ENCODE assay signal across 9 cellular contexts in the genomic region with DNA sequence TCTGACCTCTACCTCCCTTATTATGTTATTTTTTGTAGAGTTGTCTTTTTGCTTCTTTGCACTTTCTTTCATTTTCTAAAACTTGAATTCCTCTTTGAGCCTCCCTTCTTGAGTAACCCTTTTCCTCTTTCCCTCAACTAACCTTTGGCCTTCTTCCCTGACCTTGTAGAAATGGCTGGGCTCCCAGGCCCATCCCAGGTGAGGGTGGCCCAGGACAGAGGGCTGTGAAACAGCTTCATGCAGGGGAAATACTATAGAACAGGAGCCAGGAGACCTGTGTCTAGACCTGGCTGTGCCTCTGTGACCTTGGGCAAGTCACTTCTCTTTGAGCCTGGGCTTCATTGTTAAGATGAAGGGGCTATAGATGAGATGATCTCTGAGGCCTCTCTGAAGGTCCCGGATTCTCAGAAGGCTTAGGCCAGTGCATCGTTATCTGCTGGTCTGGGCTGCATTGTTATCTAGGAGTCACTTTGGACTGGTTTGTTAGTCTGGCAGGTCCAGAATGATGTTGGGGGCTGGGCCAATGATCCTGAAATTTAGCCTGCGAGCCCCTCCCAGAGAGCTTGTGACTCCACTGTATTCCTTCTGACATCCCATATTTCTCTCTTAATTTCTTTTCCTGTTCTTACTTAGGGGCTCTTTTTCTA. TPM values are rescaled to one million over a fixed set of nuclear protein-coding genes. Genes with fewer than 3 reads are reported as not detected.
DNase-seq lines count a peak whose midpoint lies in the region; ATAC-seq and TF ChIP-seq lines count a peak whose summit lies in the region.
"Had no signal": no experiment of that assay in that cellular context is flagged by ENCODE, and none has a peak within 500 bp of the region (broad histone marks: within the 10 kb centered on the region; RNA-seq: fewer than 3 reads in every experiment).

No MANE protein-coding gene starts in this region.

- H3K36me3 ChIP-seq in brain microvascular endothelial cell (replicated peaks) (peaks cover 9% of the 10 kb centered on the region), mesenchymal stem cell (ENCODE audit: control insufficient read depth in 1 of 2, insufficient read depth in 2 of 2, low read depth in 1 of 2, low read length in 2 of 2) (peaks cover 11 to 29% of the 10 kb centered on the region in 2 experiments)

- peak overlapping the region; percentile 88 for H3K4me2 ChIP-seq in mesenchymal stem cell (ENCODE audit: low read length, poor library complexity, severe bottlenecking)

- no peak overlapping the region for H2AFZ ChIP-seq in mesenchymal stem cell (ENCODE audit: low read depth, low read length)

- H2BK5ac ChIP-seq in mesenchymal stem cell (ENCODE audit: low read depth, low read length, poor library complexity, severe bottlenecking) = no peak overlapping the region

- TF ChIP-seq CTCF in brain microvascular endothelial cell (IDR thresholded peaks at IDR 0.05; ENCODE audit: low read depth, low read length, missing control alignments) (no peak), type B pancreatic cell (conservative IDR thresholded peaks at IDR 0.05) (no peak)

- H2BK12ac ChIP-seq in mesenchymal stem cell (ENCODE audit: low read length in 2 of 2) = peak overlapping the region in 1 of 2 experiments; percentile 67

- peaks cover 70% of the 10 kb centered on the region for H3K4me1 Mint-ChIP-seq in activated naive CD4-positive, alpha-beta T cell treated with anti-CD3 and anti-CD28 coated beads for 36 hours (ENCODE audit: low read depth)
- H3K4me1 Mint-ChIP-seq in type B pancreatic cell (ENCODE audit: unreplicated experiment) = peaks cover 45% of the 10 kb centered on the region

- peak overlapping the region; percentile 29 for H2BK120ac ChIP-seq in mesenchymal stem cell (ENCODE audit: low read depth, low read length)

- no peak for DNase-seq in activated naive CD4-positive, alpha-beta T cell treated with anti-CD3 and anti-CD28 coated beads for 36 hours
- no peak for DNase-seq in activated naive CD4-positive, alpha-beta T cell (lab: John Stamatoyannopoulos, UW)
- DNase-seq in brain microvascular endothelial cell (no peak), mesenchymal stem cell (no peak), type B pancreatic cell (ENCODE audit: extremely low spot score, unreplicated experiment) (no peak), ACHN (no peak)
- DNase-seq: DMS 273 treated with DMSO at 0.1 percent for 48 hours had no signal

- ATAC-seq in GM21526 (IDR thresholded peaks at IDR 0.05; ENCODE audit: low FRiP score, unreplicated experiment) (no peak), GM19328 (IDR thresholded peaks at IDR 0.05; ENCODE audit: unreplicated experiment) (no peak)

- no peak overlapping the region for H3K18ac ChIP-seq in mesenchymal stem cell (ENCODE audit: low read depth in 1 of 2, low read length in 2 of 2)

- no peaks in the 10 kb centered on the region for H3K27me3 Mint-ChIP-seq in activated naive CD4-positive, alpha-beta T cell treated with anti-CD3 and anti-CD28 coated beads for 36 hours (ENCODE audit: low read depth)
- H3K27me3 Mint-ChIP-seq in type B pancreatic cell = no peaks in the 10 kb centered on the region

- in situ Hi-C loops in brain microvascular endothelial cell (cut with HindIII; ENCODE audit: low pct_ligation_motif_present, low sequenced_read_pairs) = no loop called here
- in situ Hi-C loops in ACHN (cut with HindIII; ENCODE audit: low pct_ligation_motif_present, low pct_unique_long_range_greater_than_20kb, low sequenced_read_pairs) = no loop called here

- H3K27ac Mint-ChIP-seq in activated naive CD4-positive, alpha-beta T cell treated with anti-CD3 and anti-CD28 coated beads for 36 hours = peak overlapping the region; percentile 81
- peak overlapping the region; percentile 91 for H3K27ac Mint-ChIP-seq in type B pancreatic cell

- no peak overlapping the region for H3K4ac ChIP-seq in mesenchymal stem cell (ENCODE audit: low read depth in 1 of 2, low read length in 2 of 2)

- CTCF ChIA-PET in activated naive CD4-positive, alpha-beta T cell treated with anti-CD3 and anti-CD28 coated beads for 36 hours (lab: Charles Lee) = interaction anchor here (0.6 to 2.0 kb wide), 4 partner anchors 8 to 178 kb away, joined by 3 to 6 read pairs (median 3); no protein-coding TSS in a partner anchor

- H3K27me3 ChIP-seq in brain microvascular endothelial cell (replicated peaks) = no peaks in the 10 kb centered on the region
- H3K27me3 ChIP-seq in mesenchymal stem cell (ENCODE audit: control insufficient read depth in 1 of 2, insufficient read depth in 1 of 2, low read length in 2 of 2) = no peaks in the 10 kb centered on the region

- no peak overlapping the region for H2BK15ac ChIP-seq in mesenchymal stem cell (ENCODE audit: low read depth, poor library complexity, severe bottlenecking)

- no peak overlapping the region for H4K91ac ChIP-seq in mesenchymal stem cell (ENCODE audit: low read length)

- no peak overlapping the region for H3K27ac ChIP-seq in brain microvascular endothelial cell
- no peak overlapping the region for H3K27ac ChIP-seq in mesenchymal stem cell (ENCODE audit: low read length, poor library complexity, severe bottlenecking)

- H3K36me3 Mint-ChIP-seq in activated naive CD4-positive, alpha-beta T cell treated with anti-CD3 and anti-CD28 coated beads for 36 hours (ENCODE audit: low read depth) = peaks cover 5% of the 10 kb centered on the region
- H3K36me3 Mint-ChIP-seq in type B pancreatic cell = peaks cover 33% of the 10 kb centered on the region

- H3K79me1 ChIP-seq in mesenchymal stem cell (replicated peaks; ENCODE audit: low read length, poor library complexity, severe bottlenecking) = no peaks in the 10 kb centered on the region

- no peaks in the 10 kb centered on the region for H3K9me3 ChIP-seq in mesenchymal stem cell (ENCODE audit: control insufficient read depth, low read length)

- H3K4me3 ChIP-seq in brain microvascular endothelial cell (ENCODE audit: low read depth, low read length) (peak overlapping the region; percentile 81), mesenchymal stem cell (ENCODE audit: insufficient read depth in 1 of 2, low read depth in 1 of 2, low read length in 2 of 2) (peak overlapping the region; percentile 29 to 97)

- peaks cover 36% of the 10 kb centered on the region for H3K4me1 ChIP-seq in mesenchymal stem cell (ENCODE audit: control insufficient read depth, insufficient read depth, low read depth, low read length)

- 80% methylated on average over 3 of the region's 3 CpGs for WGBS in mesenchymal stem cell

- peak overlapping the region; percentile 75 for H3K4me3 Mint-ChIP-seq in activated naive CD4-positive, alpha-beta T cell treated with anti-CD3 and anti-CD28 coated beads for 36 hours
- peak overlapping the region; percentile 95 for H3K4me3 Mint-ChIP-seq in type B pancreatic cell

- peak overlapping the region; percentile 90 for H3K9ac ChIP-seq in mesenchymal stem cell (ENCODE audit: low read length)

- intact Hi-C loops in activated naive CD4-positive, alpha-beta T cell treated with anti-CD3 and anti-CD28 coated beads for 36 hours (cut with micrococcal nuclease) = loop anchor here (10.0 kb wide), 1 partner anchor 705 kb away; no protein-coding TSS in a partner anchor

- peak overlapping the region in 1 of 2 experiments; percentile 86 for H3K23ac ChIP-seq in mesenchymal stem cell (ENCODE audit: low read length in 2 of 2)

- no peak overlapping the region for H4K8ac ChIP-seq in mesenchymal stem cell (ENCODE audit: low read length)

- no peaks in the 10 kb centered on the region for H3K9me3 Mint-ChIP-seq in activated naive CD4-positive, alpha-beta T cell treated with anti-CD3 and anti-CD28 coated beads for 36 hours
- H3K9me3 Mint-ChIP-seq in type B pancreatic cell = no peaks in the 10 kb centered on the region

- H2AK5ac ChIP-seq in mesenchymal stem cell (ENCODE audit: low read length, severe bottlenecking) = no peak overlapping the region

- H3K14ac ChIP-seq in mesenchymal stem cell (ENCODE audit: low read length in 2 of 2) = no peak overlapping the region

RNA-seq across cellular contexts. Expression of gene ATN1, which starts 2.2 kb away (rescaled TPM):
- total RNA-seq in activated naive CD4-positive, alpha-beta T cell treated with anti-CD3 and anti-CD28 coated beads for 36 hours = 10 to 100 TPM; 20.1 to 22.2 TPM
- polyA plus RNA-seq in mesenchymal stem cell (2013, experiment 1 of 2) = 119 TPM
- polyA plus RNA-seq in mesenchymal stem cell (2013, experiment 2 of 2) = 111 TPM
- 131 and 139 TPM in 2 replicates for total RNA-seq in type B pancreatic cell (ENCODE audit: low replicate concordance)

RNA-seq across cellular contexts. Expression of gene RNU7-1, which starts 13.7 kb away (rescaled TPM):
- total RNA-seq in activated naive CD4-positive, alpha-beta T cell treated with anti-CD3 and anti-CD28 coated beads for 36 hours = not detected
- not detected for polyA plus RNA-seq in mesenchymal stem cell (2013, experiment 1 of 2)
- polyA plus RNA-seq in mesenchymal stem cell (2013, experiment 2 of 2) = not detected
- total RNA-seq in type B pancreatic cell (ENCODE audit: low replicate concordance) = not detected in 2 replicates

RNA-seq across cellular contexts. Expression of gene C12orf57, which starts 13.9 kb away (rescaled TPM):
- 100 to 1,000 TPM; 242 to 245 TPM for total RNA-seq in activated naive CD4-positive, alpha-beta T cell treated with anti-CD3 and anti-CD28 coated beads for 36 hours
- polyA plus RNA-seq in mesenchymal stem cell (2013, experiment 1 of 2) = 186 TPM
- polyA plus RNA-seq in mesenchymal stem cell (2013, experiment 2 of 2) = 188 TPM
- 220 and 275 TPM in 2 replicates for total RNA-seq in type B pancreatic cell (ENCODE audit: low replicate concordance)

RNA-seq across cellular contexts. Expression of gene ENO2, which starts 15.5 kb away (rescaled TPM):
- total RNA-seq in activated naive CD4-positive, alpha-beta T cell treated with anti-CD3 and anti-CD28 coated beads for 36 hours = 100 to 1,000 TPM; 128 to 131 TPM
- polyA plus RNA-seq in mesenchymal stem cell (2013, experiment 1 of 2) = 22.7 TPM
- polyA plus RNA-seq in mesenchymal stem cell (2013, experiment 2 of 2) = 20.2 TPM
- total RNA-seq in type B pancreatic cell (ENCODE audit: low replicate concordance) = 32.2 and 33.1 TPM in 2 replicates

RNA-seq across cellular contexts. Expression of gene PTPN6, which starts 21.2 kb away (rescaled TPM):
- total RNA-seq in activated naive CD4-positive, alpha-beta T cell treated with anti-CD3 and anti-CD28 coated beads for 36 hours = 100 to 1,000 TPM; 334 to 348 TPM
- 0.73 TPM for polyA plus RNA-seq in mesenchymal stem cell (2013, experiment 1 of 2)
- 1.2 TPM for polyA plus RNA-seq in mesenchymal stem cell (2013, experiment 2 of 2)
- 15.6 and 61.0 TPM in 2 replicates for total RNA-seq in type B pancreatic cell (ENCODE audit: low replicate concordance)
